Comparison of ENCODE assay signal across 22 cellular contexts in genomic region chr3:82067420-82067819, GRCh38.
"Had no signal": no experiment of that assay in that cellular context is flagged by ENCODE, and none has a peak within 500 bp of the region (broad histone marks: within the 10 kb centered on the region; RNA-seq: fewer than 3 reads in every experiment).

No MANE protein-coding gene starts in this region.

- H3K36me3 Mint-ChIP-seq: mesothelial cell of epicardium; naive B cell; natural killer cell treated with Interleukin-12 subunit alpha and Interleukin-12 subunit beta and Interleukin-15 and Interleukin-18, amount 100 ng/mL, for 72 hours; stimulated activated effector memory CD8-positive, alpha-beta T cell treated with anti-CD3 and anti-CD28 coated beads, Interleukin-12 subunit alpha, Interleukin-12 subunit beta, amount 100 ng/mL, for 72 hours; type B pancreatic cell had no signal

- H3K4me1 ChIP-seq: left lung, parathyroid adenoma, tibial artery had no signal

- H3K79me2 ChIP-seq: parathyroid adenoma had no signal

- H3K27me3 ChIP-seq: left lung, testis, tibial artery had no signal

- H3K36me3 ChIP-seq: esophagus squamous epithelium, left lung, tibial artery had no signal

- H3K4me1 Mint-ChIP-seq: mesothelial cell of epicardium; naive B cell; stimulated activated effector memory CD8-positive, alpha-beta T cell treated with anti-CD3 and anti-CD28 coated beads, Interleukin-12 subunit alpha, Interleukin-12 subunit beta, amount 100 ng/mL, for 72 hours had no signal

- H3K27ac ChIP-seq: coronary artery, esophagus squamous epithelium, left lung, parathyroid adenoma, tibial artery had no signal

- DNase-seq: effector memory CD4-positive, alpha-beta T cell; esophagus squamous epithelium; kidney; mesenchymal stem cell; mucosa of descending colon; naive B cell; stimulated activated CD4-positive, alpha-beta T cell treated with anti-CD3 and anti-CD28 coated beads, Interleukin-2, amount 100 ng/mL, for 24 hours; stimulated activated CD4-positive, alpha-beta T cell treated with anti-CD3 and anti-CD28 coated beads, Interleukin-4, amount 100 ng/mL, for 24 hours; stimulated activated naive CD8-positive, alpha-beta T cell treated with anti-CD3 and anti-CD28 coated beads, Interleukin-15, Interleukin-2, amounts not matched to agents 100 U/mL and 50 U/mL, for 24 hours; substantia nigra; testis; tibial artery had no signal

- H3K9ac ChIP-seq: parathyroid adenoma had no signal

- H3K4me3 Mint-ChIP-seq: mesothelial cell of epicardium; naive B cell; natural killer cell treated with Interleukin-12 subunit alpha and Interleukin-12 subunit beta and Interleukin-15 and Interleukin-18, amount 100 ng/mL, for 72 hours; neural crest cell; stimulated activated effector memory CD8-positive, alpha-beta T cell treated with anti-CD3 and anti-CD28 coated beads, Interleukin-12 subunit alpha, Interleukin-12 subunit beta, amount 100 ng/mL, for 72 hours; type B pancreatic cell had no signal

- H3K4me3 ChIP-seq: coronary artery, esophagus squamous epithelium, left lung, mucosa of descending colon, testis, tibial artery had no signal

- H3K9me3 ChIP-seq: esophagus squamous epithelium, left lung, mucosa of descending colon, testis, tibial artery had no signal

- H3K27ac Mint-ChIP-seq: mesothelial cell of epicardium; naive B cell; natural killer cell treated with Interleukin-12 subunit alpha and Interleukin-12 subunit beta and Interleukin-15 and Interleukin-18, amount 100 ng/mL, for 72 hours; stimulated activated effector memory CD8-positive, alpha-beta T cell treated with anti-CD3 and anti-CD28 coated beads, Interleukin-12 subunit alpha, Interleukin-12 subunit beta, amount 100 ng/mL, for 72 hours; type B pancreatic cell had no signal

- H3K9me3 Mint-ChIP-seq: mesothelial cell of epicardium, naive B cell, neural crest cell, type B pancreatic cell had no signal

- H2AFZ ChIP-seq: parathyroid adenoma had no signal

- H3K27me3 Mint-ChIP-seq: naive B cell; natural killer cell treated with Interleukin-12 subunit alpha and Interleukin-12 subunit beta and Interleukin-15 and Interleukin-18, amount 100 ng/mL, for 72 hours; progenitor cell of endocrine pancreas; type B pancreatic cell had no signal

- ATAC-seq: left lung; mucosa of descending colon; natural killer cell treated with Interleukin-12 subunit alpha and Interleukin-12 subunit beta and Interleukin-15 and Interleukin-18, amount 100 ng/mL, for 72 hours; sciatic nerve; stimulated activated effector memory CD8-positive, alpha-beta T cell treated with anti-CD3 and anti-CD28 coated beads, Interleukin-12 subunit alpha, Interleukin-12 subunit beta, amount 100 ng/mL, for 72 hours; stimulated activated naive CD8-positive, alpha-beta T cell treated with anti-CD3 and anti-CD28 coated beads, Interleukin-15, Interleukin-2, amounts not matched to agents 100 U/mL and 50 U/mL, for 24 hours had no signal
